ENCODE assay signal across 9 cellular contexts in the genomic region with DNA sequence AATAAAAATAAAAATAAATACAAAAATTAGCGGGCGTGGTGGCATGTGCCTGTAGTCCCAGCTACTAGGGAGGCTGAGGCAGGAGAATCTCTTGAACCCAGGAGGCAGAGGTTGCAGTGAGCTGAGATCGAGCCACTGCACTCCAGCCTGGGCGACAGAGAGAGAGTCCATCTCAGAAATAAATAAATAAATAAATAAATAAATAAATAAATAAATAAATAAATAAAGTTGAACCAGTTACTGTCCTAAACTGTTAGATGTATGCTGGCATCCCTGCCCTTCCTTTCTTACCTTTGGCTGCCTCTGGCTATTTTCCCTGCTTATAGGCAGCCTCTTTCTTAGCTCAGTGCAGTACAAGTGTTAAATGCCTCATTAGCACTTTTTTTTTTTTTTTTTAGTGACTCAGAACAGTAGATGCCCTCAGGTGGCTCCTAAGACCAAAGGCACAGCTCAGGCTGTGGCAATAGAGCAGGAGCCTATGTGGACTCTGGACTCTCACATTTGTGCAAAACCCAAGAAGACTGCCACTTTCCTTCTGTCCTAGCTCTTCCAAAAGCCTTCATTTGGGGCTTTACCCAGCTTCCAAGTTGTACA. TPM values are rescaled to one million over a fixed set of nuclear protein-coding genes. Genes with fewer than 3 reads are reported as not detected.
"Had no signal": no experiment of that assay in that cellular context is flagged by ENCODE, and none has a peak within 500 bp of the region (broad histone marks: within the 10 kb centered on the region; RNA-seq: fewer than 3 reads in every experiment).

No MANE protein-coding gene starts in this region.

RNA-seq across cellular contexts. Expression of a gene that starts 30.6 kb away (rescaled TPM):
- total RNA-seq: colonic mucosa, gastrocnemius medialis, left colon, left ventricle myocardium inferior, mammary epithelial cell, natural killer cell, right lobe of liver, tibial nerve, upper lobe of right lung had no signal
- polyA plus RNA-seq: mammary epithelial cell had no signal
